Comparison of ENCODE assay signal across 8 cellular contexts in genomic region chr3:113210608-113211369, GRCh38. TPM values are rescaled to one million over a fixed set of nuclear protein-coding genes. Genes with fewer than 3 reads are reported as not detected.
DNase-seq lines count a peak whose midpoint lies in the region; ATAC-seq lines count a peak whose summit lies in the region.

No MANE protein-coding gene starts in this region.

- peak; percentile 34 for DNase-seq in astrocyte of the hippocampus (ENCODE audit: low read depth, low spot score)
- no peak for DNase-seq in immature natural killer cell
- no peak for DNase-seq in NCI-H345 treated with DMSO at 0.1 percent for 48 hours (lab: John Stamatoyannopoulos, UW; ENCODE audit: unreplicated experiment)
- no peak for DNase-seq in AML-193 (lab: John Stamatoyannopoulos, UW)

- no peak overlapping the region for H3K27ac Mint-ChIP-seq in immature natural killer cell
- no peak overlapping the region for H3K27ac Mint-ChIP-seq in stimulated activated memory B cell treated with anti-CD40 and anti-IgM and Interleukin-4, amounts not matched to agents 10 μg/mL and 1 μg/mL and 100 μg/mL, for 72 hours

- no peaks in the 10 kb centered on the region for H3K36me3 ChIP-seq in HUES6 (ENCODE audit: control insufficient read depth, insufficient read depth, low read length)

- peaks cover 20% of the 10 kb centered on the region for H3K4me1 ChIP-seq in HUES6 (ENCODE audit: control insufficient read depth, insufficient read depth, low read length)

- ATAC-seq in stimulated activated memory B cell treated with anti-CD40 and anti-IgM and Interleukin-4, amounts not matched to agents 10 μg/mL and 1 μg/mL and 100 μg/mL, for 72 hours, result no peak
- no peak for ATAC-seq in GM21447 (IDR thresholded peaks at IDR 0.05; ENCODE audit: unreplicated experiment)
- ATAC-seq in GM19455 (IDR thresholded peaks at IDR 0.05; ENCODE audit: unreplicated experiment), result no peak

- peaks cover 13 to 39% (median 26%) of the 10 kb centered on the region in 3 donors for H3K27me3 Mint-ChIP-seq in immature natural killer cell (ENCODE audit: low read depth in 3 of 3)
- peaks cover 83% of the 10 kb centered on the region for H3K27me3 Mint-ChIP-seq in stimulated activated memory B cell treated with anti-CD40 and anti-IgM and Interleukin-4, amounts not matched to agents 10 μg/mL and 1 μg/mL and 100 μg/mL, for 72 hours

- H3K9me3 ChIP-seq in HUES6 (ENCODE audit: control insufficient read depth, insufficient read depth, low read depth, low read length), result no peaks in the 10 kb centered on the region

- H3K9me3 Mint-ChIP-seq in immature natural killer cell, result peaks cover 0 to 1% (median 0%) of the 10 kb centered on the region in 6 donors
- no peaks in the 10 kb centered on the region for H3K9me3 Mint-ChIP-seq in stimulated activated memory B cell treated with anti-CD40 and anti-IgM and Interleukin-4, amounts not matched to agents 10 μg/mL and 1 μg/mL and 100 μg/mL, for 72 hours

- no peak overlapping the region; the same call in 1 of the 2 replicates for H3K27ac ChIP-seq in HUES6 (ENCODE audit: low read depth, low read length)

- peak overlapping the region; percentile 96 for H3K4me3 ChIP-seq in HUES6 (ENCODE audit: low read depth, low read length)

- peak overlapping the region in 4 of 5 donors; percentile 26 to 54 (median 42) for H3K4me3 Mint-ChIP-seq in immature natural killer cell
- H3K4me3 Mint-ChIP-seq in stimulated activated memory B cell treated with anti-CD40 and anti-IgM and Interleukin-4, amounts not matched to agents 10 μg/mL and 1 μg/mL and 100 μg/mL, for 72 hours, result peak overlapping the region; percentile 81

- peaks cover 36% of the 10 kb centered on the region for H3K27me3 ChIP-seq in HUES6 (ENCODE audit: control insufficient read depth, insufficient read depth, low read length)

- peaks cover 0 to 3% (median 0%) of the 10 kb centered on the region in 3 donors for H3K36me3 Mint-ChIP-seq in immature natural killer cell
- H3K36me3 Mint-ChIP-seq in stimulated activated memory B cell treated with anti-CD40 and anti-IgM and Interleukin-4, amounts not matched to agents 10 μg/mL and 1 μg/mL and 100 μg/mL, for 72 hours, result no peaks in the 10 kb centered on the region

- peak overlapping the region; percentile 89 for H3K9ac ChIP-seq in HUES6 (ENCODE audit: low read length)

- peaks cover 3 to 11% of the 10 kb centered on the region in 2 donors for H3K4me1 Mint-ChIP-seq in immature natural killer cell
- peaks cover 17% of the 10 kb centered on the region for H3K4me1 Mint-ChIP-seq in stimulated activated memory B cell treated with anti-CD40 and anti-IgM and Interleukin-4, amounts not matched to agents 10 μg/mL and 1 μg/mL and 100 μg/mL, for 72 hours

RNA-seq across cellular contexts. Expression of gene BOC, which starts 0.6 kb away (rescaled TPM):
- polyA plus RNA-seq in immature natural killer cell, result not detected
